Comparison of ENCODE assay signal across 11 cellular contexts in the genomic region with DNA sequence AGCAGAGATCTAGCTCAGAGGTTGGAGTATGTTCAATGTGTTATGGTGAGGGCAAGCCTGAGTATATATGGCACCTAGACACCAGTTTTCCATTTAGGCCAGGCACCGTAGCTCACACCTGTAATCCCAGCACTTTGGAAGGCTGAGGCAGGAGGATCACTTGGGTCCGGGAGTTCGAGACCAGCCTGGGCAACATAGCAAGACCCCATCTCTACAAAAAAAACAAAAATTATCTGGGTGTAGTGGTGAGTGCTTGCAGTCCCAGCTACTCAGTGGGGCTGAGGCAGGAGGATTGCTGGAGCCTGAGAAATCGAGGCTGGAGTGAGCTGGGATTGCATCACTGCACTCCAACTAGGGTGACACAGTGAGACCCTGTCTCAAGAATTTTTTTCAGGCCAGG. TPM values are rescaled to one million over a fixed set of nuclear protein-coding genes. Genes with fewer than 3 reads are reported as not detected.
"Had no signal": no experiment of that assay in that cellular context is flagged by ENCODE, and none has a peak within 500 bp of the region (broad histone marks: within the 10 kb centered on the region; RNA-seq: fewer than 3 reads in every experiment).

No MANE protein-coding gene starts in this region.

RNA-seq across cellular contexts. Expression of a gene that starts 43.1 kb away (rescaled TPM):
- total RNA-seq: PC-3, Right ventricle myocardium inferior, Right ventricle myocardium superior, RPMI7951, SJCRH30, SK-MEL-5 had no signal
- polyA plus RNA-seq: SK-N-SH had no signal

RNA-seq across cellular contexts. Expression of a gene that starts 44.6 kb away (rescaled TPM):
- total RNA-seq: OCI-LY7, PC-3, PC-9, Peyer's patch, Right ventricle myocardium inferior, Right ventricle myocardium superior, RPMI7951, SJSA1 had no signal
- polyA plus RNA-seq: SK-N-SH had no signal
